ENCODE assay signal across 1 cellular context in the genomic region with DNA sequence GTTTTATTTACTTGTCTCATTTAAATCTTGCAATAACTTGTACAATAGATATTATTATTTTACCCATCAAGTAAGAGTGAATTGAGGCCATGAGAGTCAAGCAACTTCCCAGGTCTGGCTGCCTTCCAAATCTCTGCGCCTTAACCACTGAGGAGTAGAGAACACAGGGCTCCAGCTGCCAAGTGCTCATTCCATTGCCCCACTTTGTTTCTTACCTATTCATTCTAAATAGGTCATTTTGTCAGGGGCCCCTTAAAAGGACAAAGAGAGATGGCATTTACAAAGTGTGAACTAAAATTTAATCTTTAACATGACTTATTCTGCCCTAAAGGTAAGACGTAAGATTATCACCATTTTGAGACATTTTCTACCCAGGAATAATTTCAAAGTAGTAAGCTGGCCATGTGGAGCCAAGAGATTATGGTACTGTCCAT.
TF ChIP-seq lines count a peak whose summit lies in the region.

No MANE protein-coding gene starts in this region.

TF ChIP-seq in GM23338, 12 proteins besides CTCF, POLR2A, EP300 and RAD21:
- TF ChIP-seq, protein P1, sequence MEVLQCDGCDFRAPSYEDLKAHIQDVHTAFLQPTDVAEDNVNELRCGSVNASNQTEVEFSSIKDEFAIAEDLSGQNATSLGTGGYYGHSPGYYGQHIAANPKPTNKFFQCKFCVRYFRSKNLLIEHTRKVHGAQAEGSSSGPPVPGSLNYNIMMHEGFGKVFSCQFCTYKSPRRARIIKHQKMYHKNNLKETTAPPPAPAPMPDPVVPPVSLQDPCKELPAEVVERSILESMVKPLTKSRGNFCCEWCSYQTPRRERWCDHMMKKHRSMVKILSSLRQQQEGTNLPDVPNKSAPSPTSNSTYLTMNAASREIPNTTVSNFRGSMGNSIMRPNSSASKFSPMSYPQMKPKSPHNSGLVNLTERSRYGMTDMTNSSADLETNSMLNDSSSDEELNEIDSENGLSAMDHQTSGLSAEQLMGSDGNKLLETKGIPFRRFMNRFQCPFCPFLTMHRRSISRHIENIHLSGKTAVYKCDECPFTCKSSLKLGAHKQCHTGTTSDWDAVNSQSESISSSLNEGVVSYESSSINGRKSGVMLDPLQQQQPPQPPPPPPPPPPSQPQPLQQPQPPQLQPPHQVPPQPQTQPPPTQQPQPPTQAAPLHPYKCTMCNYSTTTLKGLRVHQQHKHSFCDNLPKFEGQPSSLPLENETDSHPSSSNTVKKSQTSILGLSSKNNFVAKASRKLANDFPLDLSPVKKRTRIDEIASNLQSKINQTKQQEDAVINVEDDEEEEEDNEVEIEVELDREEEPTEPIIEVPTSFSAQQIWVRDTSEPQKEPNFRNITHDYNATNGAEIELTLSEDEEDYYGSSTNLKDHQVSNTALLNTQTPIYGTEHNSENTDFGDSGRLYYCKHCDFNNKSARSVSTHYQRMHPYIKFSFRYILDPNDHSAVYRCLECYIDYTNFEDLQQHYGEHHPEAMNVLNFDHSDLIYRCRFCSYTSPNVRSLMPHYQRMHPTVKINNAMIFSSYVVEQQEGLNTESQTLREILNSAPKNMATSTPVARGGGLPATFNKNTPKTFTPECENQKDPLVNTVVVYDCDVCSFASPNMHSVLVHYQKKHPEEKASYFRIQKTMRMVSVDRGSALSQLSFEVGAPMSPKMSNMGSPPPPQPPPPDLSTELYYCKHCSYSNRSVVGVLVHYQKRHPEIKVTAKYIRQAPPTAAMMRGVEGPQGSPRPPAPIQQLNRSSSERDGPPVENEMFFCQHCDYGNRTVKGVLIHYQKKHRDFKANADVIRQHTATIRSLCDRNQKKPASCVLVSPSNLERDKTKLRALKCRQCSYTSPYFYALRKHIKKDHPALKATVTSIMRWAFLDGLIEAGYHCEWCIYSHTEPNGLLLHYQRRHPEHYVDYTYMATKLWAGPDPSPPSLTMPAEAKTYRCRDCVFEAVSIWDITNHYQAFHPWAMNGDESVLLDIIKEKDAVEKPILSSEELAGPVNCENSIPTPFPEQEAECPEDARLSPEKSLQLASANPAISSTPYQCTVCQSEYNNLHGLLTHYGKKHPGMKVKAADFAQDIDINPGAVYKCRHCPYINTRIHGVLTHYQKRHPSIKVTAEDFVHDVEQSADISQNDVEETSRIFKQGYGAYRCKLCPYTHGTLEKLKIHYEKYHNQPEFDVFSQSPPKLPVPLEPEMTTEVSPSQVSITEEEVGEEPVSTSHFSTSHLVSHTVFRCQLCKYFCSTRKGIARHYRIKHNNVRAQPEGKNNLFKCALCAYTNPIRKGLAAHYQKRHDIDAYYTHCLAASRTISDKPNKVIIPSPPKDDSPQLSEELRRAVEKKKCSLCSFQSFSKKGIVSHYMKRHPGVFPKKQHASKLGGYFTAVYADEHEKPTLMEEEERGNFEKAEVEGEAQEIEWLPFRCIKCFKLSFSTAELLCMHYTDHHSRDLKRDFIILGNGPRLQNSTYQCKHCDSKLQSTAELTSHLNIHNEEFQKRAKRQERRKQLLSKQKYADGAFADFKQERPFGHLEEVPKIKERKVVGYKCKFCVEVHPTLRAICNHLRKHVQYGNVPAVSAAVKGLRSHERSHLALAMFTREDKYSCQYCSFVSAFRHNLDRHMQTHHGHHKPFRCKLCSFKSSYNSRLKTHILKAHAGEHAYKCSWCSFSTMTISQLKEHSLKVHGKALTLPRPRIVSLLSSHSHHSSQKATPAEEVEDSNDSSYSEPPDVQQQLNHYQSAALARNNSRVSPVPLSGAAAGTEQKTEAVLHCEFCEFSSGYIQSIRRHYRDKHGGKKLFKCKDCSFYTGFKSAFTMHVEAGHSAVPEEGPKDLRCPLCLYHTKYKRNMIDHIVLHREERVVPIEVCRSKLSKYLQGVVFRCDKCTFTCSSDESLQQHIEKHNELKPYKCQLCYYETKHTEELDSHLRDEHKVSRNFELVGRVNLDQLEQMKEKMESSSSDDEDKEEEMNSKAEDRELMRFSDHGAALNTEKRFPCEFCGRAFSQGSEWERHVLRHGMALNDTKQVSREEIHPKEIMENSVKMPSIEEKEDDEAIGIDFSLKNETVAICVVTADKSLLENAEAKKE (CRISPR knock-in tag; IDR thresholded peaks at IDR 0.05) = no peak
- TF ChIP-seq, protein P2, sequence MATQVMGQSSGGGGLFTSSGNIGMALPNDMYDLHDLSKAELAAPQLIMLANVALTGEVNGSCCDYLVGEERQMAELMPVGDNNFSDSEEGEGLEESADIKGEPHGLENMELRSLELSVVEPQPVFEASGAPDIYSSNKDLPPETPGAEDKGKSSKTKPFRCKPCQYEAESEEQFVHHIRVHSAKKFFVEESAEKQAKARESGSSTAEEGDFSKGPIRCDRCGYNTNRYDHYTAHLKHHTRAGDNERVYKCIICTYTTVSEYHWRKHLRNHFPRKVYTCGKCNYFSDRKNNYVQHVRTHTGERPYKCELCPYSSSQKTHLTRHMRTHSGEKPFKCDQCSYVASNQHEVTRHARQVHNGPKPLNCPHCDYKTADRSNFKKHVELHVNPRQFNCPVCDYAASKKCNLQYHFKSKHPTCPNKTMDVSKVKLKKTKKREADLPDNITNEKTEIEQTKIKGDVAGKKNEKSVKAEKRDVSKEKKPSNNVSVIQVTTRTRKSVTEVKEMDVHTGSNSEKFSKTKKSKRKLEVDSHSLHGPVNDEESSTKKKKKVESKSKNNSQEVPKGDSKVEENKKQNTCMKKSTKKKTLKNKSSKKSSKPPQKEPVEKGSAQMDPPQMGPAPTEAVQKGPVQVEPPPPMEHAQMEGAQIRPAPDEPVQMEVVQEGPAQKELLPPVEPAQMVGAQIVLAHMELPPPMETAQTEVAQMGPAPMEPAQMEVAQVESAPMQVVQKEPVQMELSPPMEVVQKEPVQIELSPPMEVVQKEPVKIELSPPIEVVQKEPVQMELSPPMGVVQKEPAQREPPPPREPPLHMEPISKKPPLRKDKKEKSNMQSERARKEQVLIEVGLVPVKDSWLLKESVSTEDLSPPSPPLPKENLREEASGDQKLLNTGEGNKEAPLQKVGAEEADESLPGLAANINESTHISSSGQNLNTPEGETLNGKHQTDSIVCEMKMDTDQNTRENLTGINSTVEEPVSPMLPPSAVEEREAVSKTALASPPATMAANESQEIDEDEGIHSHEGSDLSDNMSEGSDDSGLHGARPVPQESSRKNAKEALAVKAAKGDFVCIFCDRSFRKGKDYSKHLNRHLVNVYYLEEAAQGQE (IDR thresholded peaks at IDR 0.05; ENCODE audit: unreplicated experiment) = no peak
- TF ChIP-seq STAT1 (IDR thresholded peaks at IDR 0.05; ENCODE audit: unreplicated experiment) (no peak), ZNF331 (CRISPR knock-in tag; IDR thresholded peaks at IDR 0.05; ENCODE audit: low read depth) (no peak), CREB1 (CRISPR knock-in tag; IDR thresholded peaks at IDR 0.05; ENCODE audit: low read depth) (no peak), EZH2phosphoT487 (IDR thresholded peaks at IDR 0.05; ENCODE audit: unreplicated experiment) (no peak), POLR2AphosphoS5 (IDR thresholded peaks at IDR 0.05; ENCODE audit: low read depth) (no peak), NANOG (IDR thresholded peaks at IDR 0.05; ENCODE audit: borderline replicate concordance) (no peak), EZH2 (IDR thresholded peaks at IDR 0.05; ENCODE audit: low read depth, unreplicated experiment) (no peak), ZNF114 (CRISPR knock-in tag; IDR thresholded peaks at IDR 0.05) (no peak), JUNB (IDR thresholded peaks at IDR 0.05; ENCODE audit: unreplicated experiment) (no peak)
- TF ChIP-seq, protein P3, sequence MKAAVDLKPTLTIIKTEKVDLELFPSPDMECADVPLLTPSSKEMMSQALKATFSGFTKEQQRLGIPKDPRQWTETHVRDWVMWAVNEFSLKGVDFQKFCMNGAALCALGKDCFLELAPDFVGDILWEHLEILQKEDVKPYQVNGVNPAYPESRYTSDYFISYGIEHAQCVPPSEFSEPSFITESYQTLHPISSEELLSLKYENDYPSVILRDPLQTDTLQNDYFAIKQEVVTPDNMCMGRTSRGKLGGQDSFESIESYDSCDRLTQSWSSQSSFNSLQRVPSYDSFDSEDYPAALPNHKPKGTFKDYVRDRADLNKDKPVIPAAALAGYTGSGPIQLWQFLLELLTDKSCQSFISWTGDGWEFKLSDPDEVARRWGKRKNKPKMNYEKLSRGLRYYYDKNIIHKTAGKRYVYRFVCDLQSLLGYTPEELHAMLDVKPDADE (IDR thresholded peaks at IDR 0.05) = no peak
